Comparison of ENCODE assay signal across 7 cellular contexts in genomic region chr6:89146748-89147715, GRCh38. TPM values are rescaled to one million over a fixed set of nuclear protein-coding genes. Genes with fewer than 3 reads are reported as not detected.
DNase-seq lines count a peak whose midpoint lies in the region; ATAC-seq and TF ChIP-seq lines count a peak whose summit lies in the region.

No MANE protein-coding gene starts in this region.

- peak overlapping the region; percentile 31 for H2AK9ac ChIP-seq in IMR-90 (replicated peaks; ENCODE audit: low read depth, low read length, poor library complexity)

- H3K9me3 ChIP-seq in DOHH2 (ENCODE audit: control insufficient read depth, insufficient read depth, low read length) (no peaks in the 10 kb centered on the region), IMR-90 (ENCODE audit: control insufficient read depth, insufficient read depth, low read length) (no peaks in the 10 kb centered on the region)

- in situ Hi-C loops in IMR-90 (cut with MboI; ENCODE audit: low sequenced_read_pairs), result loop anchor here (25.0 kb wide), 1 partner anchor 215 kb away; the partner anchor contains the start of gene UBE2J1

- H3K36me3 Mint-ChIP-seq in activated CD8-positive, alpha-beta T cell treated with anti-CD3 and anti-CD28 coated beads for 36 hours (ENCODE audit: low read depth), result peaks cover 30% of the 10 kb centered on the region

- H4K20me1 ChIP-seq in DOHH2 (ENCODE audit: control insufficient read depth, insufficient read depth, low read depth, low read length) (no peaks in the 10 kb centered on the region; the same call in 1 of the 2 replicates), IMR-90 (ENCODE audit: insufficient read depth, low read length) (no peaks in the 10 kb centered on the region)

- H3K27ac ChIP-seq in DOHH2 (ENCODE audit: low read depth, low read length) (peak overlapping the region; percentile 74), IMR-90 (ENCODE audit: insufficient read depth, low read length) (peak overlapping the region; percentile 37; the same call in 1 of the 2 replicates)

- H3K4me3 Mint-ChIP-seq in activated CD8-positive, alpha-beta T cell treated with anti-CD3 and anti-CD28 coated beads for 36 hours, result peak overlapping the region; percentile 82

- peak overlapping the region; percentile 56 for H2BK20ac ChIP-seq in IMR-90 (ENCODE audit: low read depth, low read length)

- intact Hi-C loops in IMR-90 (cut with micrococcal nuclease), result loop anchor here (5.0 kb wide), 1 partner anchor 165 kb away; no protein-coding TSS in a partner anchor
- intact Hi-C loops in activated CD8-positive, alpha-beta T cell treated with anti-CD3 and anti-CD28 coated beads for 36 hours (cut with micrococcal nuclease), result loop anchor here (10.0 kb wide), 1 partner anchor 162 kb away; no protein-coding TSS in a partner anchor
- intact Hi-C loops in Right ventricle myocardium superior (cut with DNase I), result loop anchor here (5.0 kb wide), 1 partner anchor 65 kb away; the partner anchor contains the start of gene PNRC1

- peaks cover 8% of the 10 kb centered on the region for H3F3A ChIP-seq in DOHH2 (ENCODE audit: control insufficient read depth, insufficient read depth)

- peak overlapping the region; percentile 96 for H3K4me3 ChIP-seq in DOHH2 (ENCODE audit: low read length)
- peak overlapping the region; percentile 78 for H3K4me3 ChIP-seq in IMR-90 (ENCODE audit: insufficient read depth, low read depth, low read length)

- peak overlapping the region; percentile 43; the same call in 1 of the 2 replicates for H3K56ac ChIP-seq in IMR-90 (ENCODE audit: extremely low read depth, insufficient read depth, low read length)

- H2BK15ac ChIP-seq in IMR-90 (ENCODE audit: low read depth, low read length), result peak overlapping the region; percentile 60; the same call in 1 of the 3 replicates

- dilution Hi-C loops in IMR-90 (cut with HindIII; ENCODE audit: low sequenced_read_pairs, unreplicated experiment), result no loop called here

- H3K23ac ChIP-seq in IMR-90 (ENCODE audit: low read depth, low read length), result peak overlapping the region; percentile 62

- H2AFZ ChIP-seq in IMR-90 (replicated peaks; ENCODE audit: low read length, poor library complexity), result peak overlapping the region; percentile 95

- ATAC-seq in IMR-90 (ENCODE audit: low read depth) (peak; percentile 55), Right ventricle myocardium superior (ENCODE audit: poor library complexity) (peak; percentile 63)
- no peak for ATAC-seq in activated CD8-positive, alpha-beta T cell treated with anti-CD3 and anti-CD28 coated beads for 36 hours

- peak overlapping the region; percentile 57 for H2BK5ac ChIP-seq in IMR-90 (ENCODE audit: low read depth, low read length, poor library complexity, severe bottlenecking)

- H3K36me3 ChIP-seq in DOHH2 (ENCODE audit: control insufficient read depth, low read length) (peaks cover 39% of the 10 kb centered on the region), IMR-90 (ENCODE audit: control insufficient read depth, insufficient read depth, low read length) (no peaks in the 10 kb centered on the region)

- peaks cover 47% of the 10 kb centered on the region for H3K4me1 ChIP-seq in DOHH2 (ENCODE audit: control insufficient read depth, low read length)
- peaks cover 3% of the 10 kb centered on the region; the same call in 1 of the 2 replicates for H3K4me1 ChIP-seq in IMR-90 (ENCODE audit: control insufficient read depth, insufficient read depth, low read length)

- H3K27me3 Mint-ChIP-seq in activated CD8-positive, alpha-beta T cell treated with anti-CD3 and anti-CD28 coated beads for 36 hours, result peaks cover 2% of the 10 kb centered on the region

- H3K9me2 ChIP-seq in DOHH2 (replicated peaks; ENCODE audit: control insufficient read depth, low read length), result no peaks in the 10 kb centered on the region

- peak overlapping the region; percentile 6; the same call in 1 of the 2 replicates for H3K18ac ChIP-seq in IMR-90 (ENCODE audit: low read depth, low read length)

- 42% methylated on average over 2 of the region's 24 CpGs; no CpG with 5 or more reads in 1 of the 2 experiments for WGBS in IMR-90 (ENCODE audit: extremely low coverage in 2 of 2, insufficient read length in 1 of 2), 2 experiments

- peak overlapping the region; percentile 41 for H3K14ac ChIP-seq in IMR-90 (replicated peaks; ENCODE audit: low read depth, low read length)

- CTCF ChIA-PET in IMR-90 (lab: Yijun Ruan, JAX), result no interaction called here
- CTCF ChIA-PET in activated CD8-positive, alpha-beta T cell treated with anti-CD3 and anti-CD28 coated beads for 36 hours (lab: Charles Lee), result interaction anchor here (1.2 to 3.8 kb wide), 5 partner anchors 10 to 164 kb away, joined by 3 to 22 read pairs (median 6); partner anchors contain the start of gene PNRC1

- H4K8ac ChIP-seq in IMR-90 (ENCODE audit: low read depth in 2 of 2, low read length in 2 of 2), result peak overlapping the region; percentile 8 to 61; a peak in 2 of 4 replicates

- TF ChIP-seq RAD21 in IMR-90 (IDR thresholded peaks at IDR 0.05; ENCODE audit: low read length), result no peak

- no peak for TF ChIP-seq POLR2A in IMR-90 (IDR thresholded peaks at IDR 0.05; ENCODE audit: low read depth, low read length)

- peak overlapping the region; percentile 66; the same call in 1 of the 2 replicates for H3K9ac ChIP-seq in IMR-90 (ENCODE audit: low read depth, low read length)

- POLR2A ChIA-PET in IMR-90 (lab: Charles Lee; ENCODE audit: unreplicated experiment), result interaction anchor here (0.6 kb wide), 1 partner anchor 67 kb away, joined by 6 read pairs; the partner anchor contains the start of gene PNRC1
- POLR2A ChIA-PET in activated CD8-positive, alpha-beta T cell treated with anti-CD3 and anti-CD28 coated beads for 36 hours (lab: Charles Lee), result interaction anchor here (0.6 to 8.0 kb wide), 10 partner anchors 8 to 1430 kb away, joined by 3 to 108 read pairs (median 4); partner anchors contain the start of gene PNRC1

- H3K27ac Mint-ChIP-seq in activated CD8-positive, alpha-beta T cell treated with anti-CD3 and anti-CD28 coated beads for 36 hours, result peak overlapping the region; percentile 67

- 0 out of 2 replicates have a peak overlapping the region, but pooled peaks have one; percentile 21 for H4K5ac ChIP-seq in IMR-90 (ENCODE audit: low read depth, low read length)

- peaks cover 70% of the 10 kb centered on the region for H3K79me2 ChIP-seq in DOHH2 (ENCODE audit: control insufficient read depth, low read length)

- TF ChIP-seq CTCF in DOHH2 (IDR thresholded peaks at IDR 0.05; ENCODE audit: low read depth, low read length, poor library complexity, severe bottlenecking) (no peak), IMR-90 (conservative IDR thresholded peaks at IDR 0.05; ENCODE audit: low read depth, low read length) (no peak), GM20000 (IDR thresholded peaks at IDR 0.05; ENCODE audit: extremely low read depth, missing control alignments) (no peak)
- TF ChIP-seq CTCF in activated CD8-positive, alpha-beta T cell treated with anti-CD3 and anti-CD28 coated beads for 36 hours (IDR thresholded peaks at IDR 0.05), result no peak

- H4K91ac ChIP-seq in IMR-90 (ENCODE audit: insufficient read depth, low read depth, low read length), result peak overlapping the region; percentile 83

- H3K27me3 ChIP-seq in DOHH2 (ENCODE audit: control insufficient read depth, low read length) (no peaks in the 10 kb centered on the region), IMR-90 (ENCODE audit: control insufficient read depth, insufficient read depth, low read length) (no peaks in the 10 kb centered on the region)

- H2BK120ac ChIP-seq in IMR-90 (ENCODE audit: low read depth, low read length), result peak overlapping the region; percentile 72

- H3K4ac ChIP-seq in IMR-90 (ENCODE audit: low read depth, low read length), result peak overlapping the region; percentile 64

- BruUV-seq in IMR-90 (replicated peaks; lab: Mats Ljungman, UMichigan), result TSS peak; percentile 23

- no peak overlapping the region for H2AK5ac ChIP-seq in IMR-90 (ENCODE audit: low read depth, low read length)

- H3K9me3 Mint-ChIP-seq in activated CD8-positive, alpha-beta T cell treated with anti-CD3 and anti-CD28 coated beads for 36 hours, result no peaks in the 10 kb centered on the region

- peaks cover 33% of the 10 kb centered on the region for H3K4me1 Mint-ChIP-seq in activated CD8-positive, alpha-beta T cell treated with anti-CD3 and anti-CD28 coated beads for 36 hours (ENCODE audit: low read depth)

- DNase-seq in IMR-90 (peak; percentile 65), Right ventricle myocardium superior (no peak), pons (ENCODE audit: low spot score) (peak; percentile 30), GM20000 (ENCODE audit: low spot score) (no peak), COLO668 (lab: John Stamatoyannopoulos, UW; ENCODE audit: unreplicated experiment) (no peak)
- no peak for DNase-seq in activated CD8-positive, alpha-beta T cell treated with anti-CD3 and anti-CD28 coated beads for 36 hours

- H3K79me1 ChIP-seq in IMR-90 (ENCODE audit: low read depth in 1 of 2, low read length in 2 of 2), result peaks cover 0 to 7% of the 10 kb centered on the region in 2 experiments; a peak in 3 of 4 replicates

- H3K4me2 ChIP-seq in DOHH2 (ENCODE audit: low read length) (peak overlapping the region; percentile 70), IMR-90 (ENCODE audit: low read depth, low read length) (peak overlapping the region; percentile 100)

- H3K9me1 ChIP-seq in IMR-90 (ENCODE audit: insufficient read depth, low read length), result 0 out of 2 replicates have a peak, but pooled peaks cover 2% of the 10 kb centered on the region

TF ChIP-seq in IMR-90, 13 proteins besides CTCF, POLR2A, EP300 and RAD21 (continues in another document):
- TF ChIP-seq USF2 (IDR thresholded peaks at IDR 0.05; ENCODE audit: low read depth, low read length), result no peak
- TF ChIP-seq RCOR1 (IDR thresholded peaks at IDR 0.05; ENCODE audit: insufficient replicate concordance, low read length), result no peak

RNA-seq across cellular contexts. Expression of gene PM20D2, which starts 1.2 kb away (rescaled TPM):
- total RNA-seq in IMR-90 (2012; rRNA removed) (6.5 and 11.4 TPM in 2 replicates), Right ventricle myocardium superior (11.1 TPM)
- polyA plus RNA-seq in IMR-90 (2012; rRNA removed), result 5.0 and 6.0 TPM in 2 replicates
- polyA plus RNA-seq in IMR-90 (2012; cell fraction: cytosol; rRNA removed), result 1.9 TPM in 2 replicates
- polyA plus RNA-seq in IMR-90 (2012; cell fraction: nucleus; rRNA removed; ENCODE audit: low replicate concordance), result 2.6 and 4.2 TPM in 2 replicates
- 10 to 100 TPM; 25.4 to 26.0 TPM for total RNA-seq in activated CD8-positive, alpha-beta T cell treated with anti-CD3 and anti-CD28 coated beads for 36 hours

RNA-seq across cellular contexts. Expression of gene SRSF12, which starts 29.2 kb away (rescaled TPM):
- total RNA-seq in IMR-90 (2012; rRNA removed), result 0.28 and 0.36 TPM in 2 replicates
- polyA plus RNA-seq in IMR-90 (2012; rRNA removed), result 0.13 and 0.21 TPM in 2 replicates
- polyA plus RNA-seq in IMR-90 (2012; cell fraction: cytosol; rRNA removed), result 0.06 and 0.08 TPM in 2 replicates
- polyA plus RNA-seq in IMR-90 (2012; cell fraction: nucleus; rRNA removed; ENCODE audit: low replicate concordance), result 0.30 TPM in 1 of 2 replicates, not detected in the other
- 1 to 10 TPM in 1 of 2 experiments, under 1 TPM in 1; 0.83 to 1.1 TPM for total RNA-seq in activated CD8-positive, alpha-beta T cell treated with anti-CD3 and anti-CD28 coated beads for 36 hours
- not detected for total RNA-seq in Right ventricle myocardium superior

Comparison
In these comparisons a context has a peak if more than half of its experiments do, and no peak if none do; other contexts are left out.
1. DNase-seq: peak in IMR-90 (single experiment) and pons (single experiment); none in activated CD8-positive, alpha-beta T cell treated with anti-CD3 and anti-CD28 coated beads for 36 hours (single experiment), Right ventricle myocardium superior (single experiment), GM20000 (single experiment) and COLO668 (single experiment).